ENCODE assay signal across 1 cellular context in genomic region chr20:37276494-37277252, GRCh38.
TF ChIP-seq lines count a peak whose summit lies in the region.

No MANE protein-coding gene starts in this region.

TF ChIP-seq in HepG2, 621 proteins besides CTCF, POLR2A, EP300 and RAD21 (continued from another document):
- TF ChIP-seq REST (IDR thresholded peaks at IDR 0.05; ENCODE audit: borderline replicate concordance in 1 of 2, low read depth in 1 of 2, low read length in 2 of 2) (no peak), HDAC2 (CRISPR knock-in tag; IDR thresholded peaks at IDR 0.05) (no peak), ZNF18 (CRISPR knock-in tag; IDR thresholded peaks at IDR 0.05; ENCODE audit: insufficient replicate concordance) (peak; percentile 52), ZNF703 (CRISPR knock-in tag; IDR thresholded peaks at IDR 0.05; ENCODE audit: borderline replicate concordance) (no peak), MATR3 (CRISPR knock-in tag; IDR thresholded peaks at IDR 0.05) (no peak), GRHL1 (CRISPR knock-in tag; conservative IDR thresholded peaks at IDR 0.05) (no peak), MED1 (CRISPR knock-in tag; IDR thresholded peaks at IDR 0.05) (0 out of 2 replicates have a peak, but pooled peaks have one; percentile 20), ZBTB7A (CRISPR knock-in tag; IDR thresholded peaks at IDR 0.05) (peak; percentile 65; the same call in 1 of the 2 replicates), MIER2 (CRISPR knock-in tag; IDR thresholded peaks at IDR 0.05) (no peak), GZF1 (CRISPR knock-in tag; IDR thresholded peaks at IDR 0.05) (0 out of 2 replicates have a peak, but pooled peaks have one; percentile 29), ZFX (CRISPR knock-in tag; IDR thresholded peaks at IDR 0.05; ENCODE audit: low read depth) (peak; percentile 0; the same call in 1 of the 2 replicates), ZBTB26 (CRISPR knock-in tag; IDR thresholded peaks at IDR 0.05; ENCODE audit: borderline replicate concordance) (peak; percentile 15; the same call in 1 of the 2 replicates), ZNF350 (CRISPR knock-in tag; IDR thresholded peaks at IDR 0.05; ENCODE audit: borderline replicate concordance, low read depth) (peak; percentile 57; the same call in 1 of the 2 replicates), ZFP41 (CRISPR knock-in tag; IDR thresholded peaks at IDR 0.05; ENCODE audit: borderline replicate concordance) (no peak), SMC3 (IDR thresholded peaks at IDR 0.05; ENCODE audit: low read length) (peak; percentile 40; the same call in 1 of the 2 replicates), RXRA (CRISPR knock-in tag; IDR thresholded peaks at IDR 0.05) (peak; percentile 15; the same call in 1 of the 2 replicates), DMTF1 (CRISPR knock-in tag; IDR thresholded peaks at IDR 0.05) (peak; percentile 89; the same call in 1 of the 2 replicates)
